ENCODE assay signal across 1 cellular context in the genomic region with DNA sequence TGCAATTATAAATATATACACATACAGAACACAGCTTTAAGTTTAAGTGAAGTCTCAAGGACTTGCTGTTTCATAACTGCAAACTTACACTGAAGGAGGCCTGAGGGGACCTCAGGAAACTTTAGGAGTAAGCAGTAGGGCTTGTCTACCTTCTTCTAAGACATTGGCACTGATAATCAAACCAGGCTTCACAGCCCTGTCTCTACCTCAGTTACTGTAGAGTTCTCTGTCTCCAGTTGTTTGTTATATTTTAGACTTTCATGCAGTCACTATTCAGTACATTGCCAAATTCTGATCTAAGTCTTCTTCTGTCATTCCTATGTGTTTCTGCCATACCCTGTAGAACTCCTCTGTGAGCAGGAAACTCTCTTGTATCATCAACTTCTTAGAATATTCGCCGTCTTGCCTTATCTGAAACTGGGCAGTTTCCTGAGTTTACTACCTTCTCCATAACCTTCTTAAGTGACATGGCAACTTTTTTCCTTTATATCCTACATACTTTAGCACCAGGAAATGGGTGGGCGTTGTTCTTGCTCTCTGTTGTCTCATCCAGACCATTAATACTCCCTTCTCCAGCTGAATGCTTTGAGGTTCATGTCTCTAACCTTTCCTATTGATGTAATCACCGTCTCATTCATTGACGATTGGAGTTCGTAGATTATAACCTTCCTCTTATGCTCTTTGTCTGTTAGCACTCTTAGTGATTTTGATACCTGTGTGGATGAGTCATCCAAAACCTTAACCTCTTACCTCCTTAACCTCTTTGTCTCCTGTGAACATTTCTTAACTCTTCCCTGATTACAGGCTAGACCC.
A peak's percentile ranks its signal among the peaks of the same experiment; 100 is the strongest.
TF ChIP-seq lines count a peak whose summit lies in the region.

No MANE protein-coding gene starts in this region.

TF ChIP-seq in K562, 482 proteins besides CTCF, POLR2A, EP300 and RAD21 (continued from another document and continues in another):
- TF ChIP-seq, protein P1, sequence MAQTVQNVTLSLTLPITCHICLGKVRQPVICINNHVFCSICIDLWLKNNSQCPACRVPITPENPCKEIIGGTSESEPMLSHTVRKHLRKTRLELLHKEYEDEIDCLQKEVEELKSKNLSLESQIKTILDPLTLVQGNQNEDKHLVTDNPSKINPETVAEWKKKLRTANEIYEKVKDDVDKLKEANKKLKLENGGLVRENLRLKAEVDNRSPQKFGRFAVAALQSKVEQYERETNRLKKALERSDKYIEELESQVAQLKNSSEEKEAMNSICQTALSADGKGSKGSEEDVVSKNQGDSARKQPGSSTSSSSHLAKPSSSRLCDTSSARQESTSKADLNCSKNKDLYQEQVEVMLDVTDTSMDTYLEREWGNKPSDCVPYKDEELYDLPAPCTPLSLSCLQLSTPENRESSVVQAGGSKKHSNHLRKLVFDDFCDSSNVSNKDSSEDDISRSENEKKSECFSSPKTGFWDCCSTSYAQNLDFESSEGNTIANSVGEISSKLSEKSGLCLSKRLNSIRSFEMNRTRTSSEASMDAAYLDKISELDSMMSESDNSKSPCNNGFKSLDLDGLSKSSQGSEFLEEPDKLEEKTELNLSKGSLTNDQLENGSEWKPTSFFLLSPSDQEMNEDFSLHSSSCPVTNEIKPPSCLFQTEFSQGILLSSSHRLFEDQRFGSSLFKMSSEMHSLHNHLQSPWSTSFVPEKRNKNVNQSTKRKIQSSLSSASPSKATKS (CRISPR knock-in tag; IDR thresholded peaks at IDR 0.05): no peak
- TF ChIP-seq C11orf30 (IDR thresholded peaks at IDR 0.05; ENCODE audit: low read depth) (peak; percentile 75), ZKSCAN8 (CRISPR knock-in tag; IDR thresholded peaks at IDR 0.05) (no peak), SP2 (IDR thresholded peaks at IDR 0.05; ENCODE audit: extremely low read depth, low read depth, low read length, poor library complexity, severe bottlenecking) (no peak), TBL1XR1 (IDR thresholded peaks at IDR 0.05; ENCODE audit: low read length in 2 of 2) (no peak), ZNF431 (CRISPR knock-in tag; IDR thresholded peaks at IDR 0.05) (no peak), FOXK1 (CRISPR knock-in tag; IDR thresholded peaks at IDR 0.05; ENCODE audit: borderline replicate concordance) (no peak), CCNT2 (IDR thresholded peaks at IDR 0.05; ENCODE audit: borderline replicate concordance, extremely low read depth, insufficient read length, low read depth, low read length) (no peak), E2F3 (CRISPR knock-in tag; IDR thresholded peaks at IDR 0.05) (no peak), CBX5 (IDR thresholded peaks at IDR 0.05; ENCODE audit: borderline replicate concordance, low read depth) (no peak), DACH1 (IDR thresholded peaks at IDR 0.05; ENCODE audit: partially characterized antibody) (peak; percentile 66), ZNF778 (CRISPR knock-in tag; IDR thresholded peaks at IDR 0.05) (no peak), RBM15 (IDR thresholded peaks at IDR 0.05; ENCODE audit: insufficient read depth, low read length) (no peak), SMARCA4 (IDR thresholded peaks at IDR 0.05) (peak; percentile 56), TAF9B (IDR thresholded peaks at IDR 0.05; ENCODE audit: partially characterized antibody) (no peak), ARID2 (IDR thresholded peaks at IDR 0.05) (no peak)
- TF ChIP-seq, protein P2, sequence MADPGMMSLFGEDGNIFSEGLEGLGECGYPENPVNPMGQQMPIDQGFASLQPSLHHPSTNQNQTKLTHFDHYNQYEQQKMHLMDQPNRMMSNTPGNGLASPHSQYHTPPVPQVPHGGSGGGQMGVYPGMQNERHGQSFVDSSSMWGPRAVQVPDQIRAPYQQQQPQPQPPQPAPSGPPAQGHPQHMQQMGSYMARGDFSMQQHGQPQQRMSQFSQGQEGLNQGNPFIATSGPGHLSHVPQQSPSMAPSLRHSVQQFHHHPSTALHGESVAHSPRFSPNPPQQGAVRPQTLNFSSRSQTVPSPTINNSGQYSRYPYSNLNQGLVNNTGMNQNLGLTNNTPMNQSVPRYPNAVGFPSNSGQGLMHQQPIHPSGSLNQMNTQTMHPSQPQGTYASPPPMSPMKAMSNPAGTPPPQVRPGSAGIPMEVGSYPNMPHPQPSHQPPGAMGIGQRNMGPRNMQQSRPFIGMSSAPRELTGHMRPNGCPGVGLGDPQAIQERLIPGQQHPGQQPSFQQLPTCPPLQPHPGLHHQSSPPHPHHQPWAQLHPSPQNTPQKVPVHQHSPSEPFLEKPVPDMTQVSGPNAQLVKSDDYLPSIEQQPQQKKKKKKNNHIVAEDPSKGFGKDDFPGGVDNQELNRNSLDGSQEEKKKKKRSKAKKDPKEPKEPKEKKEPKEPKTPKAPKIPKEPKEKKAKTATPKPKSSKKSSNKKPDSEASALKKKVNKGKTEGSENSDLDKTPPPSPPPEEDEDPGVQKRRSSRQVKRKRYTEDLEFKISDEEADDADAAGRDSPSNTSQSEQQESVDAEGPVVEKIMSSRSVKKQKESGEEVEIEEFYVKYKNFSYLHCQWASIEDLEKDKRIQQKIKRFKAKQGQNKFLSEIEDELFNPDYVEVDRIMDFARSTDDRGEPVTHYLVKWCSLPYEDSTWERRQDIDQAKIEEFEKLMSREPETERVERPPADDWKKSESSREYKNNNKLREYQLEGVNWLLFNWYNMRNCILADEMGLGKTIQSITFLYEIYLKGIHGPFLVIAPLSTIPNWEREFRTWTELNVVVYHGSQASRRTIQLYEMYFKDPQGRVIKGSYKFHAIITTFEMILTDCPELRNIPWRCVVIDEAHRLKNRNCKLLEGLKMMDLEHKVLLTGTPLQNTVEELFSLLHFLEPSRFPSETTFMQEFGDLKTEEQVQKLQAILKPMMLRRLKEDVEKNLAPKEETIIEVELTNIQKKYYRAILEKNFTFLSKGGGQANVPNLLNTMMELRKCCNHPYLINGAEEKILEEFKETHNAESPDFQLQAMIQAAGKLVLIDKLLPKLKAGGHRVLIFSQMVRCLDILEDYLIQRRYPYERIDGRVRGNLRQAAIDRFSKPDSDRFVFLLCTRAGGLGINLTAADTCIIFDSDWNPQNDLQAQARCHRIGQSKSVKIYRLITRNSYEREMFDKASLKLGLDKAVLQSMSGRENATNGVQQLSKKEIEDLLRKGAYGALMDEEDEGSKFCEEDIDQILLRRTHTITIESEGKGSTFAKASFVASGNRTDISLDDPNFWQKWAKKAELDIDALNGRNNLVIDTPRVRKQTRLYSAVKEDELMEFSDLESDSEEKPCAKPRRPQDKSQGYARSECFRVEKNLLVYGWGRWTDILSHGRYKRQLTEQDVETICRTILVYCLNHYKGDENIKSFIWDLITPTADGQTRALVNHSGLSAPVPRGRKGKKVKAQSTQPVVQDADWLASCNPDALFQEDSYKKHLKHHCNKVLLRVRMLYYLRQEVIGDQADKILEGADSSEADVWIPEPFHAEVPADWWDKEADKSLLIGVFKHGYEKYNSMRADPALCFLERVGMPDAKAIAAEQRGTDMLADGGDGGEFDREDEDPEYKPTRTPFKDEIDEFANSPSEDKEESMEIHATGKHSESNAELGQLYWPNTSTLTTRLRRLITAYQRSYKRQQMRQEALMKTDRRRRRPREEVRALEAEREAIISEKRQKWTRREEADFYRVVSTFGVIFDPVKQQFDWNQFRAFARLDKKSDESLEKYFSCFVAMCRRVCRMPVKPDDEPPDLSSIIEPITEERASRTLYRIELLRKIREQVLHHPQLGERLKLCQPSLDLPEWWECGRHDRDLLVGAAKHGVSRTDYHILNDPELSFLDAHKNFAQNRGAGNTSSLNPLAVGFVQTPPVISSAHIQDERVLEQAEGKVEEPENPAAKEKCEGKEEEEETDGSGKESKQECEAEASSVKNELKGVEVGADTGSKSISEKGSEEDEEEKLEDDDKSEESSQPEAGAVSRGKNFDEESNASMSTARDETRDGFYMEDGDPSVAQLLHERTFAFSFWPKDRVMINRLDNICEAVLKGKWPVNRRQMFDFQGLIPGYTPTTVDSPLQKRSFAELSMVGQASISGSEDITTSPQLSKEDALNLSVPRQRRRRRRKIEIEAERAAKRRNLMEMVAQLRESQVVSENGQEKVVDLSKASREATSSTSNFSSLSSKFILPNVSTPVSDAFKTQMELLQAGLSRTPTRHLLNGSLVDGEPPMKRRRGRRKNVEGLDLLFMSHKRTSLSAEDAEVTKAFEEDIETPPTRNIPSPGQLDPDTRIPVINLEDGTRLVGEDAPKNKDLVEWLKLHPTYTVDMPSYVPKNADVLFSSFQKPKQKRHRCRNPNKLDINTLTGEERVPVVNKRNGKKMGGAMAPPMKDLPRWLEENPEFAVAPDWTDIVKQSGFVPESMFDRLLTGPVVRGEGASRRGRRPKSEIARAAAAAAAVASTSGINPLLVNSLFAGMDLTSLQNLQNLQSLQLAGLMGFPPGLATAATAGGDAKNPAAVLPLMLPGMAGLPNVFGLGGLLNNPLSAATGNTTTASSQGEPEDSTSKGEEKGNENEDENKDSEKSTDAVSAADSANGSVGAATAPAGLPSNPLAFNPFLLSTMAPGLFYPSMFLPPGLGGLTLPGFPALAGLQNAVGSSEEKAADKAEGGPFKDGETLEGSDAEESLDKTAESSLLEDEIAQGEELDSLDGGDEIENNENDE (IDR thresholded peaks at IDR 0.05; ENCODE audit: low read depth, low read length): no peak
- TF ChIP-seq, protein P3, sequence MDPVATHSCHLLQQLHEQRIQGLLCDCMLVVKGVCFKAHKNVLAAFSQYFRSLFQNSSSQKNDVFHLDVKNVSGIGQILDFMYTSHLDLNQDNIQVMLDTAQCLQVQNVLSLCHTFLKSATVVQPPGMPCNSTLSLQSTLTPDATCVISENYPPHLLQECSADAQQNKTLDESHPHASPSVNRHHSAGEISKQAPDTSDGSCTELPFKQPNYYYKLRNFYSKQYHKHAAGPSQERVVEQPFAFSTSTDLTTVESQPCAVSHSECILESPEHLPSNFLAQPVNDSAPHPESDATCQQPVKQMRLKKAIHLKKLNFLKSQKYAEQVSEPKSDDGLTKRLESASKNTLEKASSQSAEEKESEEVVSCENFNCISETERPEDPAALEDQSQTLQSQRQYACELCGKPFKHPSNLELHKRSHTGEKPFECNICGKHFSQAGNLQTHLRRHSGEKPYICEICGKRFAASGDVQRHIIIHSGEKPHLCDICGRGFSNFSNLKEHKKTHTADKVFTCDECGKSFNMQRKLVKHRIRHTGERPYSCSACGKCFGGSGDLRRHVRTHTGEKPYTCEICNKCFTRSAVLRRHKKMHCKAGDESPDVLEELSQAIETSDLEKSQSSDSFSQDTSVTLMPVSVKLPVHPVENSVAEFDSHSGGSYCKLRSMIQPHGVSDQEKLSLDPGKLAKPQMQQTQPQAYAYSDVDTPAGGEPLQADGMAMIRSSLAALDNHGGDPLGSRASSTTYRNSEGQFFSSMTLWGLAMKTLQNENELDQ (CRISPR knock-in tag; IDR thresholded peaks at IDR 0.05; ENCODE audit: borderline replicate concordance): no peak
- TF ChIP-seq, protein P4, sequence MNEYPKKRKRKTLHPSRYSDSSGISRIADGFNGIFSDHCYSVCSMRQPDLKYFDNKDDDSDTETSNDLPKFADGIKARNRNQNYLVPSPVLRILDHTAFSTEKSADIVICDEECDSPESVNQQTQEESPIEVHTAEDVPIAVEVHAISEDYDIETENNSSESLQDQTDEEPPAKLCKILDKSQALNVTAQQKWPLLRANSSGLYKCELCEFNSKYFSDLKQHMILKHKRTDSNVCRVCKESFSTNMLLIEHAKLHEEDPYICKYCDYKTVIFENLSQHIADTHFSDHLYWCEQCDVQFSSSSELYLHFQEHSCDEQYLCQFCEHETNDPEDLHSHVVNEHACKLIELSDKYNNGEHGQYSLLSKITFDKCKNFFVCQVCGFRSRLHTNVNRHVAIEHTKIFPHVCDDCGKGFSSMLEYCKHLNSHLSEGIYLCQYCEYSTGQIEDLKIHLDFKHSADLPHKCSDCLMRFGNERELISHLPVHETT (CRISPR knock-in tag; conservative IDR thresholded peaks at IDR 0.05 in 1 of 2, IDR thresholded peaks at IDR 0.05 in 1 of 2): no peak
- TF ChIP-seq, protein P5, sequence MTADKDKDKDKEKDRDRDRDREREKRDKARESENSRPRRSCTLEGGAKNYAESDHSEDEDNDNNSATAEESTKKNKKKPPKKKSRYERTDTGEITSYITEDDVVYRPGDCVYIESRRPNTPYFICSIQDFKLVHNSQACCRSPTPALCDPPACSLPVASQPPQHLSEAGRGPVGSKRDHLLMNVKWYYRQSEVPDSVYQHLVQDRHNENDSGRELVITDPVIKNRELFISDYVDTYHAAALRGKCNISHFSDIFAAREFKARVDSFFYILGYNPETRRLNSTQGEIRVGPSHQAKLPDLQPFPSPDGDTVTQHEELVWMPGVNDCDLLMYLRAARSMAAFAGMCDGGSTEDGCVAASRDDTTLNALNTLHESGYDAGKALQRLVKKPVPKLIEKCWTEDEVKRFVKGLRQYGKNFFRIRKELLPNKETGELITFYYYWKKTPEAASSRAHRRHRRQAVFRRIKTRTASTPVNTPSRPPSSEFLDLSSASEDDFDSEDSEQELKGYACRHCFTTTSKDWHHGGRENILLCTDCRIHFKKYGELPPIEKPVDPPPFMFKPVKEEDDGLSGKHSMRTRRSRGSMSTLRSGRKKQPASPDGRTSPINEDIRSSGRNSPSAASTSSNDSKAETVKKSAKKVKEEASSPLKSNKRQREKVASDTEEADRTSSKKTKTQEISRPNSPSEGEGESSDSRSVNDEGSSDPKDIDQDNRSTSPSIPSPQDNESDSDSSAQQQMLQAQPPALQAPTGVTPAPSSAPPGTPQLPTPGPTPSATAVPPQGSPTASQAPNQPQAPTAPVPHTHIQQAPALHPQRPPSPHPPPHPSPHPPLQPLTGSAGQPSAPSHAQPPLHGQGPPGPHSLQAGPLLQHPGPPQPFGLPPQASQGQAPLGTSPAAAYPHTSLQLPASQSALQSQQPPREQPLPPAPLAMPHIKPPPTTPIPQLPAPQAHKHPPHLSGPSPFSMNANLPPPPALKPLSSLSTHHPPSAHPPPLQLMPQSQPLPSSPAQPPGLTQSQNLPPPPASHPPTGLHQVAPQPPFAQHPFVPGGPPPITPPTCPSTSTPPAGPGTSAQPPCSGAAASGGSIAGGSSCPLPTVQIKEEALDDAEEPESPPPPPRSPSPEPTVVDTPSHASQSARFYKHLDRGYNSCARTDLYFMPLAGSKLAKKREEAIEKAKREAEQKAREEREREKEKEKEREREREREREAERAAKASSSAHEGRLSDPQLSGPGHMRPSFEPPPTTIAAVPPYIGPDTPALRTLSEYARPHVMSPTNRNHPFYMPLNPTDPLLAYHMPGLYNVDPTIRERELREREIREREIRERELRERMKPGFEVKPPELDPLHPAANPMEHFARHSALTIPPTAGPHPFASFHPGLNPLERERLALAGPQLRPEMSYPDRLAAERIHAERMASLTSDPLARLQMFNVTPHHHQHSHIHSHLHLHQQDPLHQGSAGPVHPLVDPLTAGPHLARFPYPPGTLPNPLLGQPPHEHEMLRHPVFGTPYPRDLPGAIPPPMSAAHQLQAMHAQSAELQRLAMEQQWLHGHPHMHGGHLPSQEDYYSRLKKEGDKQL (CRISPR knock-in tag; IDR thresholded peaks at IDR 0.05; ENCODE audit: borderline replicate concordance): no peak
- TF ChIP-seq, protein P6, sequence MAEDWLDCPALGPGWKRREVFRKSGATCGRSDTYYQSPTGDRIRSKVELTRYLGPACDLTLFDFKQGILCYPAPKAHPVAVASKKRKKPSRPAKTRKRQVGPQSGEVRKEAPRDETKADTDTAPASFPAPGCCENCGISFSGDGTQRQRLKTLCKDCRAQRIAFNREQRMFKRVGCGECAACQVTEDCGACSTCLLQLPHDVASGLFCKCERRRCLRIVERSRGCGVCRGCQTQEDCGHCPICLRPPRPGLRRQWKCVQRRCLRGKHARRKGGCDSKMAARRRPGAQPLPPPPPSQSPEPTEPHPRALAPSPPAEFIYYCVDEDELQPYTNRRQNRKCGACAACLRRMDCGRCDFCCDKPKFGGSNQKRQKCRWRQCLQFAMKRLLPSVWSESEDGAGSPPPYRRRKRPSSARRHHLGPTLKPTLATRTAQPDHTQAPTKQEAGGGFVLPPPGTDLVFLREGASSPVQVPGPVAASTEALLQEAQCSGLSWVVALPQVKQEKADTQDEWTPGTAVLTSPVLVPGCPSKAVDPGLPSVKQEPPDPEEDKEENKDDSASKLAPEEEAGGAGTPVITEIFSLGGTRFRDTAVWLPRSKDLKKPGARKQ (CRISPR knock-in tag; IDR thresholded peaks at IDR 0.05): no peak
